Comparison of ENCODE assay signal across 17 cellular contexts in genomic region chr6:72321741-72322140, GRCh38.
DNase-seq lines count a peak whose midpoint lies in the region; ATAC-seq, FAIRE-seq and TF ChIP-seq lines count a peak whose summit lies in the region.
"Had no signal": no experiment of that assay in that cellular context is flagged by ENCODE, and none has a peak within 500 bp of the region (broad histone marks: within the 10 kb centered on the region; RNA-seq: fewer than 3 reads in every experiment).

No MANE protein-coding gene starts in this region.

- no peaks in the 10 kb centered on the region for H3K4me1 Mint-ChIP-seq in naive thymus-derived CD4-positive, alpha-beta T cell
- H3K4me1 Mint-ChIP-seq: neural progenitor cell; stimulated activated effector memory CD8-positive, alpha-beta T cell treated with anti-CD3 and anti-CD28 coated beads, Interleukin-12 subunit alpha, Interleukin-12 subunit beta, amount 100 ng/mL, for 72 hours had no signal

- H3K36me3 ChIP-seq in SK-N-MC (ENCODE audit: insufficient read depth, low read length) = no peaks in the 10 kb centered on the region
- no peaks in the 10 kb centered on the region for H3K36me3 ChIP-seq in fibroblast of lung (ENCODE audit: control insufficient read depth, insufficient read depth, low read length)
- H3K36me3 ChIP-seq in skeletal muscle satellite cell (ENCODE audit: insufficient read depth, low read length) = no peaks in the 10 kb centered on the region
- no peaks in the 10 kb centered on the region for H3K36me3 ChIP-seq in naive thymus-derived CD4-positive, alpha-beta T cell (ENCODE audit: control insufficient read depth in 2 of 3, insufficient read depth in 3 of 3, low read length in 3 of 3)
- H3K36me3 ChIP-seq: neural progenitor cell, transverse colon had no signal

- H3K9me3 Mint-ChIP-seq in naive thymus-derived CD4-positive, alpha-beta T cell = no peaks in the 10 kb centered on the region
- H3K9me3 Mint-ChIP-seq: activated CD4-positive, alpha-beta memory T cell treated with anti-CD3 and anti-CD28 coated beads for 36 hours; CD8-positive, alpha-beta T cell; neural progenitor cell had no signal

- in situ Hi-C loops in GM13976 (cut with MboI; ENCODE audit: low sequenced_read_pairs, unreplicated experiment) = no loop called here

- no peak overlapping the region for H3K4me3 ChIP-seq in SK-N-MC
- no peak overlapping the region for H3K4me3 ChIP-seq in fibroblast of lung (replicated peaks in 1 of 4; ENCODE audit: control extremely low read depth in 1 of 4, insufficient read depth in 1 of 4, low read depth in 3 of 4, low read length in 4 of 4)
- H3K4me3 ChIP-seq in skeletal muscle satellite cell (ENCODE audit: low read length) = no peak overlapping the region
- H3K4me3 ChIP-seq in naive thymus-derived CD4-positive, alpha-beta T cell (ENCODE audit: low read length) = no peak overlapping the region
- H3K4me3 ChIP-seq: neural progenitor cell, transverse colon had no signal

- H3K36me3 Mint-ChIP-seq in naive thymus-derived CD4-positive, alpha-beta T cell = no peaks in the 10 kb centered on the region
- H3K36me3 Mint-ChIP-seq: activated CD4-positive, alpha-beta memory T cell treated with anti-CD3 and anti-CD28 coated beads for 36 hours; CD8-positive, alpha-beta T cell; neural progenitor cell; stimulated activated effector memory CD8-positive, alpha-beta T cell treated with anti-CD3 and anti-CD28 coated beads, Interleukin-12 subunit alpha, Interleukin-12 subunit beta, amount 100 ng/mL, for 72 hours had no signal

- H3K4me3 Mint-ChIP-seq in naive thymus-derived CD4-positive, alpha-beta T cell = no peak overlapping the region
- H3K4me3 Mint-ChIP-seq: activated CD4-positive, alpha-beta memory T cell treated with anti-CD3 and anti-CD28 coated beads for 36 hours; CD8-positive, alpha-beta T cell; neural progenitor cell; stimulated activated effector memory CD8-positive, alpha-beta T cell treated with anti-CD3 and anti-CD28 coated beads, Interleukin-12 subunit alpha, Interleukin-12 subunit beta, amount 100 ng/mL, for 72 hours had no signal

- H3K4me1 ChIP-seq in fibroblast of lung (ENCODE audit: control insufficient read depth, extremely low read depth, insufficient read depth, low read length) = no peaks in the 10 kb centered on the region
- peaks cover 18% of the 10 kb centered on the region for H3K4me1 ChIP-seq in skeletal muscle satellite cell (ENCODE audit: control insufficient read depth, insufficient read depth, low read length)
- H3K4me1 ChIP-seq in naive thymus-derived CD4-positive, alpha-beta T cell (ENCODE audit: control insufficient read depth in 2 of 2, insufficient read depth in 2 of 2, low read length in 2 of 2) = no peaks in the 10 kb centered on the region
- H3K4me1 ChIP-seq: neural progenitor cell, transverse colon had no signal

- CTCF ChIA-PET in naive thymus-derived CD4-positive, alpha-beta T cell (lab: Charles Lee) = no interaction called here

- H3K9ac ChIP-seq in SK-N-MC (ENCODE audit: insufficient read length) (no peak overlapping the region), fibroblast of lung (ENCODE audit: insufficient read depth, low read length) (no peak overlapping the region), skeletal muscle satellite cell (ENCODE audit: low read depth, low read length) (no peak overlapping the region)
- H3K9ac ChIP-seq: neural progenitor cell had no signal

- intact Hi-C loops in naive thymus-derived CD4-positive, alpha-beta T cell (cut with micrococcal nuclease) = no loop called here

- no peak overlapping the region for H3K27ac Mint-ChIP-seq in naive thymus-derived CD4-positive, alpha-beta T cell
- H3K27ac Mint-ChIP-seq: activated CD4-positive, alpha-beta memory T cell treated with anti-CD3 and anti-CD28 coated beads for 36 hours; CD8-positive, alpha-beta T cell; neural progenitor cell; stimulated activated effector memory CD8-positive, alpha-beta T cell treated with anti-CD3 and anti-CD28 coated beads, Interleukin-12 subunit alpha, Interleukin-12 subunit beta, amount 100 ng/mL, for 72 hours had no signal

- H3K79me2 ChIP-seq in fibroblast of lung (ENCODE audit: control insufficient read depth, insufficient read depth, low read length) = no peaks in the 10 kb centered on the region

- TF ChIP-seq POLR2A in GM12892 (IDR thresholded peaks at IDR 0.05; ENCODE audit: low read depth, low read length) = no peak

- H3K27ac ChIP-seq in SK-N-MC = peak overlapping the region; percentile 29
- H3K27ac ChIP-seq in fibroblast of lung (ENCODE audit: insufficient read depth, low read length) = no peak overlapping the region
- no peak overlapping the region for H3K27ac ChIP-seq in naive thymus-derived CD4-positive, alpha-beta T cell (ENCODE audit: low read depth, low read length)
- H3K27ac ChIP-seq: neural progenitor cell, transverse colon had no signal

- H3K27me3 ChIP-seq in fibroblast of lung (ENCODE audit: control insufficient read depth, insufficient read depth, low read length) (no peaks in the 10 kb centered on the region), skeletal muscle satellite cell (ENCODE audit: control insufficient read depth, insufficient read depth, low read length) (no peaks in the 10 kb centered on the region)
- H3K27me3 ChIP-seq in naive thymus-derived CD4-positive, alpha-beta T cell (ENCODE audit: control insufficient read depth in 2 of 2, insufficient read depth in 2 of 2, low read length in 2 of 2) = no peaks in the 10 kb centered on the region
- H3K27me3 ChIP-seq: neural progenitor cell, transverse colon had no signal

- H3K4me2 ChIP-seq in fibroblast of lung (ENCODE audit: extremely low read depth, insufficient read depth, low read length) = no peak overlapping the region
- H3K4me2 ChIP-seq in skeletal muscle satellite cell (ENCODE audit: low read length) = peak overlapping the region; percentile 13
- H3K4me2 ChIP-seq: neural progenitor cell had no signal

- POLR2A ChIA-PET in naive thymus-derived CD4-positive, alpha-beta T cell (lab: Charles Lee) = interaction anchor here (0.6 kb wide), 1 partner anchor 1609 kb away, joined by 3 read pairs; no protein-coding TSS in a partner anchor

- FAIRE-seq in GM12892 (lab: Jason Lieb, UNC) = no peak

- H2AFZ ChIP-seq in fibroblast of lung (ENCODE audit: low read length) = no peak overlapping the region
- H2AFZ ChIP-seq: neural progenitor cell had no signal

- no peak for ATAC-seq in naive thymus-derived CD4-positive, alpha-beta T cell
- ATAC-seq: CD8-positive, alpha-beta T cell; sciatic nerve; stimulated activated effector memory CD8-positive, alpha-beta T cell treated with anti-CD3 and anti-CD28 coated beads, Interleukin-12 subunit alpha, Interleukin-12 subunit beta, amount 100 ng/mL, for 72 hours had no signal

- TF ChIP-seq CTCF in fibroblast of lung (conservative IDR thresholded peaks at IDR 0.05 in 1 of 2, IDR thresholded peaks at IDR 0.05 in 1 of 2; ENCODE audit: low read depth in 1 of 2, low read length in 2 of 2) (no peak), GM13976 (IDR thresholded peaks at IDR 0.05; ENCODE audit: borderline replicate concordance, control extremely low read depth, extremely low read depth, insufficient read depth, missing control alignments) (no peak)

- no peaks in the 10 kb centered on the region for H4K20me1 ChIP-seq in fibroblast of lung (ENCODE audit: control insufficient read depth, extremely low read depth, insufficient read depth, low read length)

- H3K9me3 ChIP-seq in SK-N-MC (ENCODE audit: low read depth, low read length) (no peaks in the 10 kb centered on the region), fibroblast of lung (ENCODE audit: control insufficient read depth, insufficient read depth, low read depth, low read length) (no peaks in the 10 kb centered on the region), skeletal muscle satellite cell (replicated peaks; ENCODE audit: low read length) (no peaks in the 10 kb centered on the region)
- no peaks in the 10 kb centered on the region for H3K9me3 ChIP-seq in naive thymus-derived CD4-positive, alpha-beta T cell (ENCODE audit: control insufficient read depth in 2 of 3, low read length in 3 of 3)
- H3K9me3 ChIP-seq: transverse colon had no signal

- DNase-seq in ELR (ENCODE audit: low read depth) (peak; percentile 71), SK-N-MC (ENCODE audit: low read depth, low spot score) (no peak), fibroblast of lung (ENCODE audit: low read depth in 2 of 2) (peak; percentile 47 to 49), GM13976 (ENCODE audit: low spot score) (no peak), GM12892 (ENCODE audit: insufficient read length) (no peak)
- no peak for DNase-seq in naive thymus-derived CD4-positive, alpha-beta T cell
- DNase-seq: activated CD4-positive, alpha-beta memory T cell treated with anti-CD3 and anti-CD28 coated beads for 36 hours; activated effector memory CD4-positive, alpha-beta T cell treated with Interleukin-2 at 50 U/mL for 16 hours; aorta; CD8-positive, alpha-beta T cell; NCI-H2029; NCI-H510A treated with DMSO at 0.1 percent for 48 hours; transverse colon had no signal

- H3K27me3 Mint-ChIP-seq in naive thymus-derived CD4-positive, alpha-beta T cell = peaks cover 2 to 11% (median 5%) of the 10 kb centered on the region in 5 donors
- H3K27me3 Mint-ChIP-seq: activated CD4-positive, alpha-beta memory T cell treated with anti-CD3 and anti-CD28 coated beads for 36 hours had no signal

Comparison
In these comparisons a context has a peak if more than half of its experiments do, and no peak if none do; other contexts are left out.
1. DNase-seq: peak in ELR (single experiment) and fibroblast of lung (2 of 2); none in SK-N-MC (single experiment), GM13976 (single experiment), GM12892 (single experiment) and naive thymus-derived CD4-positive, alpha-beta T cell (0 of 9).